2 cellular contexts compared by ENCODE assay signal in genomic region chr3:36993326-36994283, GRCh38.
A peak's percentile ranks its signal among the peaks of the same experiment; 100 is the strongest.
TF ChIP-seq lines count a peak whose summit lies in the region.

TSS of gene MLH1 (plus strand) at chr3:36993518. CDS start at chr3:36993548, 30 bp downstream.

TF ChIP-seq in WTC11, 78 proteins besides CTCF, POLR2A, EP300 and RAD21 (continued from another document and continues in another):
- TF ChIP-seq IRF1 (CRISPR knock-in tag; IDR thresholded peaks at IDR 0.05), result peak; percentile 33; the same call in 1 of the 2 replicates
- TF ChIP-seq MAX (CRISPR knock-in tag; IDR thresholded peaks at IDR 0.05), result peak; percentile 80
- TF ChIP-seq TP53 (CRISPR knock-in tag; IDR thresholded peaks at IDR 0.05), result no peak
- TF ChIP-seq ZNF423 (CRISPR knock-in tag; IDR thresholded peaks at IDR 0.05), result no peak
- no peak for TF ChIP-seq ATF2 (CRISPR knock-in tag; IDR thresholded peaks at IDR 0.05; ENCODE audit: borderline replicate concordance, low read depth)
- TF ChIP-seq MLX (CRISPR knock-in tag; IDR thresholded peaks at IDR 0.05), result no peak
- 0 out of 2 replicates have a peak, but pooled peaks have one; percentile 68 for TF ChIP-seq ARID4B (CRISPR knock-in tag; IDR thresholded peaks at IDR 0.05; ENCODE audit: borderline replicate concordance)
- no peak for TF ChIP-seq NR1H2 (CRISPR knock-in tag; IDR thresholded peaks at IDR 0.05)
- no peak for TF ChIP-seq RELA (CRISPR knock-in tag; IDR thresholded peaks at IDR 0.05; ENCODE audit: borderline replicate concordance)
- peak; percentile 63 for TF ChIP-seq FOXK1 (CRISPR knock-in tag; IDR thresholded peaks at IDR 0.05)
- no peak for TF ChIP-seq ZSCAN18 (CRISPR knock-in tag; IDR thresholded peaks at IDR 0.05)
- no peak for TF ChIP-seq GTF2I (CRISPR knock-in tag; conservative IDR thresholded peaks at IDR 0.05)
- no peak for TF ChIP-seq ZBTB43 (CRISPR knock-in tag; IDR thresholded peaks at IDR 0.05)
- TF ChIP-seq ETV6 (CRISPR knock-in tag; IDR thresholded peaks at IDR 0.05), result peak; percentile 77

TF ChIP-seq in HepG2, 621 proteins besides CTCF, POLR2A, EP300 and RAD21 (continued from another document and continues in another):
- TF ChIP-seq ZNF570 (CRISPR knock-in tag; IDR thresholded peaks at IDR 0.05; ENCODE audit: borderline replicate concordance) (no peak; the same call in 1 of the 2 replicates), SMAD1 (CRISPR knock-in tag; IDR thresholded peaks at IDR 0.05; ENCODE audit: borderline replicate concordance, low read depth) (0 out of 2 replicates have a peak, but pooled peaks have one; percentile 40), MEF2D (CRISPR knock-in tag; IDR thresholded peaks at IDR 0.05) (peak; percentile 12; the same call in 1 of the 2 replicates), ZNF550 (CRISPR knock-in tag; IDR thresholded peaks at IDR 0.05; ENCODE audit: borderline replicate concordance) (0 out of 2 replicates have a peak, but pooled peaks have one; percentile 75), KDM5A (IDR thresholded peaks at IDR 0.05; ENCODE audit: borderline replicate concordance, low read length) (peak; percentile 73), SP140L (CRISPR knock-in tag; IDR thresholded peaks at IDR 0.05; ENCODE audit: borderline replicate concordance) (peak; percentile 29), GABPB1 (CRISPR knock-in tag; IDR thresholded peaks at IDR 0.05) (peak; percentile 94), NFIC (IDR thresholded peaks at IDR 0.05; ENCODE audit: low read length) (no peak), ZNF607 (CRISPR knock-in tag; IDR thresholded peaks at IDR 0.05; ENCODE audit: borderline replicate concordance) (0 out of 2 replicates have a peak, but pooled peaks have one; percentile 51), CHD2 (IDR thresholded peaks at IDR 0.05; ENCODE audit: low read depth, low read length) (peak; percentile 37; the same call in 1 of the 2 replicates), MEIS1 (CRISPR knock-in tag; IDR thresholded peaks at IDR 0.05; ENCODE audit: borderline replicate concordance) (0 out of 2 replicates have a peak, but pooled peaks have one; percentile 78), ZNF563 (CRISPR knock-in tag; IDR thresholded peaks at IDR 0.05) (no peak), ZNF530 (CRISPR knock-in tag; IDR thresholded peaks at IDR 0.05; ENCODE audit: low read depth) (no peak), SIN3A (IDR thresholded peaks at IDR 0.05; ENCODE audit: borderline replicate concordance, low read depth, low read length) (peak; percentile 89), ZNF292 (CRISPR knock-in tag; IDR thresholded peaks at IDR 0.05; ENCODE audit: borderline replicate concordance, low read depth) (no peak), SALL2 (CRISPR knock-in tag; IDR thresholded peaks at IDR 0.05) (no peak), TFDP1 (CRISPR knock-in tag; IDR thresholded peaks at IDR 0.05; ENCODE audit: borderline replicate concordance) (peak; percentile 95), CBX5 (CRISPR knock-in tag; IDR thresholded peaks at IDR 0.05; ENCODE audit: borderline replicate concordance) (peak; percentile 48; the same call in 1 of the 2 replicates), ZBTB7B (CRISPR knock-in tag; IDR thresholded peaks at IDR 0.05) (no peak), ZMYM2 (CRISPR knock-in tag; IDR thresholded peaks at IDR 0.05) (no peak), ARHGAP35 (CRISPR knock-in tag; IDR thresholded peaks at IDR 0.05; ENCODE audit: borderline replicate concordance) (no peak; the same call in 1 of the 2 replicates), MAX (IDR thresholded peaks at IDR 0.05) (peak; percentile 91), GRHL1 (CRISPR knock-in tag; conservative IDR thresholded peaks at IDR 0.05) (no peak), ATAD3A (CRISPR knock-in tag; IDR thresholded peaks at IDR 0.05) (no peak), MNT (IDR thresholded peaks at IDR 0.05) (peak; percentile 63), MLLT10 (CRISPR knock-in tag; IDR thresholded peaks at IDR 0.05) (no peak), ZNF230 (CRISPR knock-in tag; IDR thresholded peaks at IDR 0.05) (peak; percentile 41), ZNF180 (CRISPR knock-in tag; IDR thresholded peaks at IDR 0.05; ENCODE audit: borderline replicate concordance, low read depth) (no peak), NKX3-1 (CRISPR knock-in tag; IDR thresholded peaks at IDR 0.05) (peak; percentile 51; the same call in 1 of the 2 replicates), ESRRA (CRISPR knock-in tag; IDR thresholded peaks at IDR 0.05; ENCODE audit: low read depth) (0 out of 2 replicates have a peak, but pooled peaks have one; percentile 44), ZNF335 (CRISPR knock-in tag; IDR thresholded peaks at IDR 0.05) (no peak), ZSCAN9 (CRISPR knock-in tag; IDR thresholded peaks at IDR 0.05; ENCODE audit: borderline replicate concordance) (0 out of 2 replicates have a peak, but pooled peaks have one; percentile 72), TBL1XR1 (IDR thresholded peaks at IDR 0.05; ENCODE audit: borderline replicate concordance, low read length, partially characterized antibody) (no peak), SP1 (IDR thresholded peaks at IDR 0.05) (no peak), SP1 (CRISPR knock-in tag; IDR thresholded peaks at IDR 0.05) (peak; percentile 8; the same call in 1 of the 2 replicates), KDM5B (CRISPR knock-in tag; IDR thresholded peaks at IDR 0.05; ENCODE audit: borderline replicate concordance) (peak; percentile 42; the same call in 1 of the 2 replicates), ZBTB37 (CRISPR knock-in tag; IDR thresholded peaks at IDR 0.05) (no peak), HOXA3 (CRISPR knock-in tag; IDR thresholded peaks at IDR 0.05) (peak; percentile 96), STAT6 (CRISPR knock-in tag; IDR thresholded peaks at IDR 0.05; ENCODE audit: borderline replicate concordance) (peak; percentile 66; the same call in 1 of the 2 replicates), SMC3 (IDR thresholded peaks at IDR 0.05; ENCODE audit: low read length) (peak; percentile 16; the same call in 1 of the 2 replicates), ARID4A (CRISPR knock-in tag; IDR thresholded peaks at IDR 0.05; ENCODE audit: borderline replicate concordance) (peak; percentile 92), POLR2AphosphoS2 (IDR thresholded peaks at IDR 0.05; ENCODE audit: low read depth, low read length) (0 out of 2 replicates have a peak, but pooled peaks have one; percentile 13), SAP130 (CRISPR knock-in tag; IDR thresholded peaks at IDR 0.05; ENCODE audit: low read depth) (peak; percentile 94)
